Comparison of ENCODE assay signal across 1 cellular context in genomic region chr3:193563999-193564398, GRCh38.
TF ChIP-seq lines count a peak whose summit lies in the region.

No MANE protein-coding gene starts in this region.

TF ChIP-seq in HCT116, 20 proteins besides CTCF, POLR2A, EP300 and RAD21 (continued from another document):
- TF ChIP-seq ATF3 (IDR thresholded peaks at IDR 0.05) (no peak), EGR1 (IDR thresholded peaks at IDR 0.05; ENCODE audit: low read depth) (no peak), ELF1 (IDR thresholded peaks at IDR 0.05; ENCODE audit: borderline replicate concordance, low read depth) (no peak), YY1 (IDR thresholded peaks at IDR 0.05; ENCODE audit: extremely low read depth, insufficient replicate concordance, low read depth, low read length) (no peak), CBX3 (IDR thresholded peaks at IDR 0.05; ENCODE audit: low read depth) (no peak), EZH2phosphoT487 (IDR thresholded peaks at IDR 0.05; ENCODE audit: borderline replicate concordance) (no peak)
